ENCODE assay signal across 8 cellular contexts in genomic region chr17:80101946-80102706, GRCh38. TPM values are rescaled to one million over a fixed set of nuclear protein-coding genes. Genes with fewer than 3 reads are reported as not detected.
DNase-seq lines count a peak whose midpoint lies in the region; ATAC-seq and TF ChIP-seq lines count a peak whose summit lies in the region.

No MANE protein-coding gene starts in this region.

- peak overlapping the region; percentile 84 for H3K4me3 Mint-ChIP-seq in activated CD8-positive, alpha-beta memory T cell treated with anti-CD3 and anti-CD28 coated beads, Interleukin-2, amount 10 ng/mL, durations not matched to agents 7 days and 5 days
- H3K4me3 Mint-ChIP-seq in T-cell = peak overlapping the region; percentile 85 to 92 (median 90)
- H3K4me3 Mint-ChIP-seq in effector memory CD8-positive, alpha-beta T cell = peak overlapping the region; percentile 89 to 90

- H2BK15ac ChIP-seq in mesenchymal stem cell (ENCODE audit: low read depth, poor library complexity, severe bottlenecking) = peak overlapping the region; percentile 82

- TF ChIP-seq CTCF in upper lobe of right lung (IDR thresholded peaks at IDR 0.05) = no peak

- no peak overlapping the region for H2BK12ac ChIP-seq in mesenchymal stem cell (ENCODE audit: low read length in 2 of 2)

- H3K4me3 ChIP-seq in mesenchymal stem cell (ENCODE audit: insufficient read depth in 1 of 2, low read depth in 1 of 2, low read length in 2 of 2) (peak overlapping the region; percentile 87 to 99), upper lobe of right lung (peak overlapping the region; percentile 92)

- peak overlapping the region; percentile 78 for H3K27ac Mint-ChIP-seq in activated CD8-positive, alpha-beta memory T cell treated with anti-CD3 and anti-CD28 coated beads, Interleukin-2, amount 10 ng/mL, durations not matched to agents 7 days and 5 days
- peak overlapping the region; percentile 73 to 76 for H3K27ac Mint-ChIP-seq in T-cell
- peak overlapping the region; percentile 75 to 93 for H3K27ac Mint-ChIP-seq in effector memory CD8-positive, alpha-beta T cell

- no peaks in the 10 kb centered on the region for H3K36me3 Mint-ChIP-seq in activated CD8-positive, alpha-beta memory T cell treated with anti-CD3 and anti-CD28 coated beads, Interleukin-2, amount 10 ng/mL, durations not matched to agents 7 days and 5 days
- peaks cover 2% of the 10 kb centered on the region for H3K36me3 Mint-ChIP-seq in T-cell
- peaks cover 12% of the 10 kb centered on the region for H3K36me3 Mint-ChIP-seq in effector memory CD8-positive, alpha-beta T cell (ENCODE audit: insufficient read depth)

- peak overlapping the region; percentile 95 for H3K4me2 ChIP-seq in mesenchymal stem cell (ENCODE audit: low read length, poor library complexity, severe bottlenecking)

- no peak overlapping the region for H2BK5ac ChIP-seq in mesenchymal stem cell (ENCODE audit: low read depth, low read length, poor library complexity, severe bottlenecking)

- H3K79me1 ChIP-seq in mesenchymal stem cell (replicated peaks; ENCODE audit: low read length, poor library complexity, severe bottlenecking) = peaks cover 4% of the 10 kb centered on the region

- H4K91ac ChIP-seq in mesenchymal stem cell (ENCODE audit: low read length) = peak overlapping the region; percentile 95

- H3K4me1 Mint-ChIP-seq in activated CD8-positive, alpha-beta memory T cell treated with anti-CD3 and anti-CD28 coated beads, Interleukin-2, amount 10 ng/mL, durations not matched to agents 7 days and 5 days = peaks cover 24% of the 10 kb centered on the region
- H3K4me1 Mint-ChIP-seq in T-cell = peaks cover 23 to 39% (median 31%) of the 10 kb centered on the region in 3 donors
- peaks cover 16 to 20% of the 10 kb centered on the region in 2 donors for H3K4me1 Mint-ChIP-seq in effector memory CD8-positive, alpha-beta T cell (ENCODE audit: low read depth in 2 of 2)

- H2AFZ ChIP-seq in mesenchymal stem cell (ENCODE audit: low read depth, low read length) = peak overlapping the region; percentile 72

- peak overlapping the region; percentile 95 for H3K9ac ChIP-seq in mesenchymal stem cell (ENCODE audit: low read length)

- H3K9me3 ChIP-seq in mesenchymal stem cell (ENCODE audit: control insufficient read depth, low read length) = no peaks in the 10 kb centered on the region
- no peaks in the 10 kb centered on the region for H3K9me3 ChIP-seq in upper lobe of right lung

- H3K4ac ChIP-seq in mesenchymal stem cell (ENCODE audit: low read depth in 1 of 2, low read length in 2 of 2) = peak overlapping the region; percentile 92 to 93

- H3K27me3 ChIP-seq in mesenchymal stem cell (ENCODE audit: control insufficient read depth in 1 of 2, insufficient read depth in 1 of 2, low read length in 2 of 2) = peaks cover 5 to 28% of the 10 kb centered on the region in 2 experiments
- H3K27me3 ChIP-seq in upper lobe of right lung = no peaks in the 10 kb centered on the region

- no peak overlapping the region for H2AK5ac ChIP-seq in mesenchymal stem cell (ENCODE audit: low read length, severe bottlenecking)

- no peak for DNase-seq in activated CD8-positive, alpha-beta memory T cell treated with anti-CD3 and anti-CD28 coated beads, Interleukin-2, amount 10 ng/mL, durations not matched to agents 7 days and 5 days
- no peak for DNase-seq in activated CD8-positive, alpha-beta memory T cell treated with anti-CD3 and anti-CD28 coated beads for 24 hours
- DNase-seq in HT1080 (ENCODE audit: low read depth) = peak; percentile 53
- DNase-seq in T-cell = peak in 5 of 34 experiments; percentile 3 to 11 (median 4)
- DNase-seq in effector memory CD8-positive, alpha-beta T cell = no peak
- DNase-seq in mesenchymal stem cell = peak; percentile 69
- peak; percentile 69 for DNase-seq in upper lobe of right lung

- WGBS in mesenchymal stem cell = 36% methylated on average over 23 of the region's 23 CpGs

- peak overlapping the region in 1 of 2 experiments; percentile 29 for H3K23ac ChIP-seq in mesenchymal stem cell (ENCODE audit: low read length in 2 of 2)

- POLR2A ChIA-PET in T-cell (lab: Charles Lee) = no interaction called here

- H3K36me3 ChIP-seq in mesenchymal stem cell (ENCODE audit: control insufficient read depth in 1 of 2, insufficient read depth in 2 of 2, low read depth in 1 of 2, low read length in 2 of 2) = no peaks in the 10 kb centered on the region
- H3K36me3 ChIP-seq in upper lobe of right lung = no peaks in the 10 kb centered on the region

- H3K27me3 Mint-ChIP-seq in activated CD8-positive, alpha-beta memory T cell treated with anti-CD3 and anti-CD28 coated beads, Interleukin-2, amount 10 ng/mL, durations not matched to agents 7 days and 5 days = peaks cover 4% of the 10 kb centered on the region
- no peaks in the 10 kb centered on the region for H3K27me3 Mint-ChIP-seq in T-cell
- peaks cover 0 to 12% of the 10 kb centered on the region in 2 donors for H3K27me3 Mint-ChIP-seq in effector memory CD8-positive, alpha-beta T cell

- peak overlapping the region; percentile 99 for H4K8ac ChIP-seq in mesenchymal stem cell (ENCODE audit: low read length)

- H3K14ac ChIP-seq in mesenchymal stem cell (ENCODE audit: low read length in 2 of 2) = peak overlapping the region in 1 of 2 experiments; percentile 97

- no peak overlapping the region for H2BK120ac ChIP-seq in mesenchymal stem cell (ENCODE audit: low read depth, low read length)

- no peaks in the 10 kb centered on the region for H3K9me3 Mint-ChIP-seq in activated CD8-positive, alpha-beta memory T cell treated with anti-CD3 and anti-CD28 coated beads, Interleukin-2, amount 10 ng/mL, durations not matched to agents 7 days and 5 days (ENCODE audit: low read depth)
- H3K9me3 Mint-ChIP-seq in T-cell = no peaks in the 10 kb centered on the region
- H3K9me3 Mint-ChIP-seq in effector memory CD8-positive, alpha-beta T cell = no peaks in the 10 kb centered on the region

- CTCF ChIA-PET in activated CD8-positive, alpha-beta memory T cell treated with anti-CD3 and anti-CD28 coated beads, Interleukin-2, amount 10 ng/mL, durations not matched to agents 7 days and 5 days (lab: Charles Lee) = interaction anchor here (0.6 to 3.2 kb wide), 55 partner anchors 8 to 764 kb away, joined by 3 to 45 read pairs (median 4); partner anchors contain the start of gene EIF4A3
- CTCF ChIA-PET in T-cell (lab: Charles Lee) = interaction anchor here (0.5 to 1.0 kb wide), 10 partner anchors 13 to 508 kb away, joined by 3 to 6 read pairs (median 3); partner anchors contain the start of gene CBX4 (in 1 of the 2)

- peaks cover 31% of the 10 kb centered on the region for H3K4me1 ChIP-seq in mesenchymal stem cell (ENCODE audit: control insufficient read depth, insufficient read depth, low read depth, low read length)
- peaks cover 14% of the 10 kb centered on the region for H3K4me1 ChIP-seq in upper lobe of right lung

- H3K18ac ChIP-seq in mesenchymal stem cell (ENCODE audit: low read depth in 1 of 2, low read length in 2 of 2) = peak overlapping the region; percentile 96 to 97

- intact Hi-C loops in upper lobe of right lung (cut with DNase I) = no loop called here

- ATAC-seq in activated CD8-positive, alpha-beta memory T cell treated with anti-CD3 and anti-CD28 coated beads, Interleukin-2, amount 10 ng/mL, durations not matched to agents 7 days and 5 days = peak; percentile 25
- ATAC-seq in T-cell (replicated peaks in 1 of 4) (peak; percentile 13 to 36 (median 25)), upper lobe of right lung (peak; percentile 39), HG02870 (IDR thresholded peaks at IDR 0.05; ENCODE audit: unreplicated experiment) (no peak)
- ATAC-seq in effector memory CD8-positive, alpha-beta T cell (replicated peaks) = peak; percentile 20

- no peak overlapping the region for H3K27ac ChIP-seq in mesenchymal stem cell (ENCODE audit: low read length, poor library complexity, severe bottlenecking)
- H3K27ac ChIP-seq in upper lobe of right lung = peak overlapping the region; percentile 84

RNA-seq across cellular contexts. Expression of gene GAA, which starts 0.7 kb away (rescaled TPM):
- 10 to 100 TPM; 31.9 to 34.7 TPM for total RNA-seq in activated CD8-positive, alpha-beta memory T cell treated with anti-CD3 and anti-CD28 coated beads, Interleukin-2, amount 10 ng/mL, durations not matched to agents 7 days and 5 days
- 9.8 and 10.0 TPM in 2 replicates for total RNA-seq in HT1080 (2014; rRNA removed; shearing (Covaris generic))
- polyA plus RNA-seq in HT1080 (2015; cell fraction: cytosol; rRNA removed) = 29.7 and 31.2 TPM in 2 replicates
- polyA plus RNA-seq in HT1080 (2015; cell fraction: nucleus; rRNA removed) = 131 and 136 TPM in 2 replicates
- total RNA-seq in T-cell (10 to 100 TPM; 32.0 to 47.2 (median 42.1) TPM), upper lobe of right lung (99.1 TPM)
- 33.6 TPM for polyA plus RNA-seq in mesenchymal stem cell (2013, experiment 1 of 2)
- polyA plus RNA-seq in mesenchymal stem cell (2013, experiment 2 of 2) = 33.3 TPM

RNA-seq across cellular contexts. Expression of gene EIF4A3, which starts 44.8 kb away (rescaled TPM):
- total RNA-seq in activated CD8-positive, alpha-beta memory T cell treated with anti-CD3 and anti-CD28 coated beads, Interleukin-2, amount 10 ng/mL, durations not matched to agents 7 days and 5 days = 100 to 1,000 TPM; 145 to 161 TPM
- 150 TPM in 2 replicates for total RNA-seq in HT1080 (2014; rRNA removed; shearing (Covaris generic))
- 72.9 and 83.4 TPM in 2 replicates for polyA plus RNA-seq in HT1080 (2015; cell fraction: cytosol; rRNA removed)
- 101 and 102 TPM in 2 replicates for polyA plus RNA-seq in HT1080 (2015; cell fraction: nucleus; rRNA removed)
- total RNA-seq in T-cell (100 to 1,000 TPM in 1 of 5 donors, 10 to 100 TPM in 4; 70.1 to 105 (median 71.4) TPM), upper lobe of right lung (56.0 TPM)
- 50.7 TPM for polyA plus RNA-seq in mesenchymal stem cell (2013, experiment 1 of 2)
- polyA plus RNA-seq in mesenchymal stem cell (2013, experiment 2 of 2) = 54.6 TPM

Comparison
In these comparisons a context has a peak if more than half of its experiments do, and no peak if none do; other contexts are left out.
1. DNase-seq: peak in HT1080 (single experiment), mesenchymal stem cell (single experiment) and upper lobe of right lung (single experiment); none in activated CD8-positive, alpha-beta memory T cell treated with anti-CD3 and anti-CD28 coated beads, Interleukin-2, amount 10 ng/mL, durations not matched to agents 7 days and 5 days (single experiment), activated CD8-positive, alpha-beta memory T cell treated with anti-CD3 and anti-CD28 coated beads for 24 hours (single experiment) and effector memory CD8-positive, alpha-beta T cell (0 of 3).
2. Peak in every context shown above with its lines, with median percentiles within 50 percentile points of each other: H3K27ac Mint-ChIP-seq and H3K4me3 Mint-ChIP-seq.